ENCODE assay signal across 9 cellular contexts in genomic region chr1:196607940-196608339, GRCh38. TPM values are rescaled to one million over a fixed set of nuclear protein-coding genes. Genes with fewer than 3 reads are reported as not detected.
DNase-seq lines count a peak whose midpoint lies in the region; ATAC-seq, FAIRE-seq and TF ChIP-seq lines count a peak whose summit lies in the region.
"Had no signal": no experiment of that assay in that cellular context is flagged by ENCODE, and none has a peak within 500 bp of the region (broad histone marks: within the 10 kb centered on the region; RNA-seq: fewer than 3 reads in every experiment).

No MANE protein-coding gene starts in this region.

- peaks cover 0 to 6% (median 2%) of the 10 kb centered on the region in 9 donors for H3K9me3 Mint-ChIP-seq in naive thymus-derived CD8-positive, alpha-beta T cell

- CTCF ChIA-PET in BJ (lab: Yijun Ruan, JAX), result interaction anchor here (1.1 kb wide), 1 partner anchor 30 kb away, joined by 3 read pairs; no protein-coding TSS in a partner anchor

- peaks cover 5 to 8% (median 8%) of the 10 kb centered on the region in 4 donors for H3K4me1 Mint-ChIP-seq in naive thymus-derived CD8-positive, alpha-beta T cell

- H3K4me3 Mint-ChIP-seq in naive thymus-derived CD8-positive, alpha-beta T cell, result peak overlapping the region in 6 of 10 donors; percentile 27 to 51 (median 38)

- WGBS in ectodermal cell, 2 experiments, result 0% methylated on average over 7 of the region's 7 CpGs

- H3K27me3 ChIP-seq in BJ (ENCODE audit: control insufficient read depth, insufficient read depth, low read length), result no peaks in the 10 kb centered on the region
- no peaks in the 10 kb centered on the region for H3K27me3 ChIP-seq in ectodermal cell (ENCODE audit: control insufficient read depth, insufficient read depth, low read length, poor library complexity, severe bottlenecking)

- ATAC-seq in naive thymus-derived CD8-positive, alpha-beta T cell, result no peak
- ATAC-seq in GM21576 (IDR thresholded peaks at IDR 0.05; ENCODE audit: unreplicated experiment) (no peak), GM18868 (IDR thresholded peaks at IDR 0.05; ENCODE audit: unreplicated experiment) (no peak)
- ATAC-seq in activated CD4-positive, CD25-positive, alpha-beta regulatory T cell treated with anti-CD3 and anti-CD28 coated beads, Interleukin-2, amount 50 U/mL, for 24 hours, result no peak

- TF ChIP-seq CTCF in BJ (IDR thresholded peaks at IDR 0.05; ENCODE audit: insufficient read depth, low read depth, low read length), result no peak

- TF ChIP-seq POLR2A in GM12892 (IDR thresholded peaks at IDR 0.05; ENCODE audit: low read depth, low read length), result no peak

- H3K36me3 Mint-ChIP-seq in naive thymus-derived CD8-positive, alpha-beta T cell, result peaks cover 0 to 5% (median 2%) of the 10 kb centered on the region in 3 donors

- FAIRE-seq in GM12892 (lab: Jason Lieb, UNC), result no peak
- FAIRE-seq: GM18507 had no signal

- peak overlapping the region; percentile 95 for H3K27ac ChIP-seq in ectodermal cell (ENCODE audit: insufficient read depth, low read depth, low read length, poor library complexity, severe bottlenecking)

- no peaks in the 10 kb centered on the region for H3K9me3 ChIP-seq in ectodermal cell (ENCODE audit: control insufficient read depth, low read length)

- H3K4me3 ChIP-seq in BJ (ENCODE audit: low read depth, low read length), result peak overlapping the region; percentile 62
- peak overlapping the region; percentile 80 for H3K4me3 ChIP-seq in ectodermal cell (ENCODE audit: insufficient read depth, low read depth, low read length)

- H3K36me3 ChIP-seq in BJ (ENCODE audit: control insufficient read depth, insufficient read depth, low read length) (no peaks in the 10 kb centered on the region), ectodermal cell (ENCODE audit: control insufficient read depth, insufficient read depth, low read length) (no peaks in the 10 kb centered on the region)

- peaks cover 17 to 52% (median 31%) of the 10 kb centered on the region in 5 donors for H3K27me3 Mint-ChIP-seq in naive thymus-derived CD8-positive, alpha-beta T cell

- no peak for DNase-seq in BJ (ENCODE audit: low read depth)
- peak; percentile 72 for DNase-seq in NCI-H1105 treated with DMSO at 0.1 percent for 48 hours (lab: John Stamatoyannopoulos, UW)
- no peak for DNase-seq in naive thymus-derived CD8-positive, alpha-beta T cell
- DNase-seq in GM12892 (ENCODE audit: insufficient read length), result no peak

- H3K4me1 ChIP-seq in ectodermal cell (ENCODE audit: control insufficient read depth, insufficient read depth, low read length), result peaks cover 5% of the 10 kb centered on the region

- no peak overlapping the region for H3K27ac Mint-ChIP-seq in naive thymus-derived CD8-positive, alpha-beta T cell

- POLR2A ChIA-PET in BJ (lab: Charles Lee), result no interaction called here
- POLR2A ChIA-PET in naive thymus-derived CD8-positive, alpha-beta T cell (lab: Charles Lee), result no interaction called here

RNA-seq across cellular contexts. Expression of gene KCNT2, which starts 0.3 kb away (rescaled TPM):
- 0.66 and 1.4 TPM in 2 replicates for polyA plus RNA-seq in BJ (2011; rRNA removed)
- 3.1 and 3.7 TPM in 2 replicates for polyA minus RNA-seq in BJ (2011; rRNA and poly(A)+ RNA removed)
- 15.6 TPM for polyA plus RNA-seq in ectodermal cell (2013, experiment 1 of 4)
- 14.2 TPM for polyA plus RNA-seq in ectodermal cell (2013, experiment 2 of 4)
- 15.6 TPM for polyA plus RNA-seq in ectodermal cell (2013, experiment 3 of 4)
- 18.2 TPM for polyA plus RNA-seq in ectodermal cell (2013, experiment 4 of 4)
- not detected for total RNA-seq in naive thymus-derived CD8-positive, alpha-beta T cell
- polyA plus RNA-seq in naive thymus-derived CD8-positive, alpha-beta T cell, result not detected
- polyA plus RNA-seq in GM12892 (2012; ENCODE audit: missing spikeins), result not detected

RNA-seq across cellular contexts. Expression of gene CFH, which starts 43.9 kb away (rescaled TPM):
- polyA plus RNA-seq in BJ (2011; rRNA removed), result 13.6 and 30.0 TPM in 2 replicates
- 2.8 and 4.3 TPM in 2 replicates for polyA minus RNA-seq in BJ (2011; rRNA and poly(A)+ RNA removed)
- not detected for polyA plus RNA-seq in ectodermal cell (2013, experiment 1 of 4)
- polyA plus RNA-seq in ectodermal cell (2013, experiment 2 of 4), result 0.16 TPM
- polyA plus RNA-seq in ectodermal cell (2013, experiment 3 of 4), result not detected
- polyA plus RNA-seq in ectodermal cell (2013, experiment 4 of 4), result 0.12 TPM
- under 1 TPM; 0.21 to 0.44 TPM for total RNA-seq in naive thymus-derived CD8-positive, alpha-beta T cell
- 1 to 10 TPM in 1 of 3 donors, not detected in 2; 6.7 TPM for polyA plus RNA-seq in naive thymus-derived CD8-positive, alpha-beta T cell
- polyA plus RNA-seq in GM12892 (2012; ENCODE audit: missing spikeins), result not detected
